1 cellular context compared by ENCODE assay signal in genomic region chr1:85363102-85363501, GRCh38.
TF ChIP-seq lines count a peak whose summit lies in the region.

No MANE protein-coding gene starts in this region.

TF ChIP-seq in IMR-90, 13 proteins besides CTCF, POLR2A, EP300 and RAD21:
- TF ChIP-seq ELK1 (IDR thresholded peaks at IDR 0.05; ENCODE audit: borderline replicate concordance, low read depth, low read length) (no peak), FOS (IDR thresholded peaks at IDR 0.05; ENCODE audit: low read depth, low read length) (no peak), MXI1 (IDR thresholded peaks at IDR 0.05; ENCODE audit: borderline replicate concordance, low read depth, low read length) (no peak), RCOR1 (IDR thresholded peaks at IDR 0.05; ENCODE audit: insufficient replicate concordance, low read length) (no peak), RFX5 (IDR thresholded peaks at IDR 0.05; ENCODE audit: low read depth, low read length) (no peak), CHD1 (IDR thresholded peaks at IDR 0.05; ENCODE audit: low read depth, low read length) (no peak), BHLHE40 (IDR thresholded peaks at IDR 0.05; ENCODE audit: low read depth, low read length) (no peak), USF2 (IDR thresholded peaks at IDR 0.05; ENCODE audit: low read depth, low read length) (no peak), SMC3 (IDR thresholded peaks at IDR 0.05; ENCODE audit: low read depth, low read length) (no peak), CEBPB (IDR thresholded peaks at IDR 0.05; ENCODE audit: low read depth, low read length) (no peak), MAFK (IDR thresholded peaks at IDR 0.05; ENCODE audit: low read depth, low read length) (no peak)
